Comparison of ENCODE assay signal across 20 cellular contexts in the genomic region with DNA sequence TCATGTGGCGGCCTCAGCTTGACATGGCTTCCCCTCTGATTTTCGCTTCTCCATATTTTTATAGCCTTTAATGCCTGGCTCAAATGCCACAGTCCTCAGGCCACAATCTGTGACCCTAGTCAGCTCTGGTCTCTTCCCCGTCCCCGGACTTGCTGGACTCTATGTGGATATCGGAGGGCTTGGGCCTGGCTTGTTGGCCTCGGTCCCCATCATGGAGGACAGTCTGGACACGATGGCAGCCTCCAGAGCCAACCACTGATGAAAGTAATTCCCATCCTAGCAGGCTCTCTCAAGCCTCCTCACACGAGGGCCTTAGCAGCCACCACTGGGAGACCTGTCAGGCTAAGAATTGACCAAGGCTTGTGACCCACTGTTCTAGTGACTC.
DNase-seq lines count a peak whose midpoint lies in the region; ATAC-seq and TF ChIP-seq lines count a peak whose summit lies in the region.
"Had no signal": no experiment of that assay in that cellular context is flagged by ENCODE, and none has a peak within 500 bp of the region (broad histone marks: within the 10 kb centered on the region; RNA-seq: fewer than 3 reads in every experiment).

No MANE protein-coding gene starts in this region.

- WGBS in endodermal cell (ENCODE audit: insufficient coverage in 1 of 2, insufficient read length in 1 of 2), 2 experiments: 94 to 96% methylated on average over 8 of the region's 8 CpGs

- no peak for TF ChIP-seq CTCF in endodermal cell (conservative IDR thresholded peaks at IDR 0.05)

- H3K36me3 Mint-ChIP-seq in activated T-cell treated with anti-CD3 and anti-CD28 coated beads, Interleukin-2, amount 50 U/mL, for 24 hours (ENCODE audit: low read depth): peaks cover 97% of the 10 kb centered on the region
- H3K36me3 Mint-ChIP-seq in activated T-helper 17 cell treated with anti-CD3 and anti-CD28 coated beads, Interleukin-2, amount 50 U/mL, for 72 hours (ENCODE audit: low read depth): peaks cover 97% of the 10 kb centered on the region
- peaks cover 55% of the 10 kb centered on the region for H3K36me3 Mint-ChIP-seq in endodermal cell (ENCODE audit: low read depth)

- no peaks in the 10 kb centered on the region for H3K4me1 ChIP-seq in endodermal cell (ENCODE audit: control insufficient read depth, insufficient read depth, low read length)
- peaks cover 21 to 39% (median 39%) of the 10 kb centered on the region in 3 donors for H3K4me1 ChIP-seq in skeletal muscle tissue (ENCODE audit: control insufficient read depth in 3 of 3, insufficient read depth in 3 of 3, low read length in 3 of 3)

- H3K27ac Mint-ChIP-seq in activated T-cell treated with anti-CD3 and anti-CD28 coated beads, Interleukin-2, amount 50 U/mL, for 24 hours: peak overlapping the region; percentile 76
- H3K27ac Mint-ChIP-seq in activated T-helper 17 cell treated with anti-CD3 and anti-CD28 coated beads, Interleukin-2, amount 50 U/mL, for 72 hours: peak overlapping the region; percentile 87
- no peak overlapping the region for H3K27ac Mint-ChIP-seq in endodermal cell

- no peaks in the 10 kb centered on the region for H3K27me3 Mint-ChIP-seq in activated T-cell treated with anti-CD3 and anti-CD28 coated beads, Interleukin-2, amount 50 U/mL, for 24 hours
- no peaks in the 10 kb centered on the region for H3K27me3 Mint-ChIP-seq in activated T-helper 17 cell treated with anti-CD3 and anti-CD28 coated beads, Interleukin-2, amount 50 U/mL, for 72 hours
- H3K27me3 Mint-ChIP-seq in endodermal cell (ENCODE audit: insufficient read depth): no peaks in the 10 kb centered on the region
- H3K27me3 Mint-ChIP-seq: CD4-positive, alpha-beta memory T cell had no signal

- H3K9me3 ChIP-seq in endodermal cell (ENCODE audit: control insufficient read depth, low read length) (no peaks in the 10 kb centered on the region), skeletal muscle tissue (ENCODE audit: control insufficient read depth in 3 of 3, low read length in 3 of 3) (no peaks in the 10 kb centered on the region)
- H3K9me3 ChIP-seq: BLaER1 had no signal

- H3K27me3 ChIP-seq in endodermal cell (ENCODE audit: control insufficient read depth, insufficient read depth, low read length, poor library complexity, severe bottlenecking) (no peaks in the 10 kb centered on the region), skeletal muscle tissue (ENCODE audit: control insufficient read depth in 3 of 3, insufficient read depth in 3 of 3, low read length in 3 of 3) (no peaks in the 10 kb centered on the region)
- H3K27me3 ChIP-seq: BLaER1 had no signal

- H3K9me3 Mint-ChIP-seq in activated T-cell treated with anti-CD3 and anti-CD28 coated beads, Interleukin-2, amount 50 U/mL, for 24 hours: no peaks in the 10 kb centered on the region
- H3K9me3 Mint-ChIP-seq in activated T-helper 17 cell treated with anti-CD3 and anti-CD28 coated beads, Interleukin-2, amount 50 U/mL, for 72 hours: no peaks in the 10 kb centered on the region
- no peaks in the 10 kb centered on the region for H3K9me3 Mint-ChIP-seq in endodermal cell
- H3K9me3 Mint-ChIP-seq: CD4-positive, alpha-beta memory T cell had no signal

- H3K4me3 ChIP-seq in endodermal cell (ENCODE audit: low read length) (no peak overlapping the region), skeletal muscle tissue (ENCODE audit: low read length in 3 of 3) (no peak overlapping the region)
- H3K4me3 ChIP-seq: BLaER1, GM12878, K562 had no signal

- no peak overlapping the region for H3K27ac ChIP-seq in endodermal cell (ENCODE audit: low read depth, low read length)
- peak overlapping the region; percentile 75 for H3K27ac ChIP-seq in skeletal muscle tissue (ENCODE audit: low read depth, low read length)
- H3K27ac ChIP-seq: BLaER1, RWPE1 had no signal

- no peak for DNase-seq in activated T-cell treated with anti-CD3 and anti-CD28 coated beads, Interleukin-2, amount 50 U/mL, for 24 hours
- no peak for DNase-seq in activated T-cell treated with anti-CD3 and anti-CD28 coated beads, Interleukin-2, amount 50 U/mL, for 1 hour
- DNase-seq in endodermal cell: peak; percentile 16
- DNase-seq in SHP77 (lab: John Stamatoyannopoulos, UW): no peak
- DNase-seq: Calu3; CD4-positive, alpha-beta memory T cell; GF-D8; NCI-H1105 treated with DMSO at 0.1 percent for 48 hours; NCI-H1694; NCI-H2107; NCI-H510A; NCI-H774; PC-3 had no signal

- H3K4me3 Mint-ChIP-seq in activated T-cell treated with anti-CD3 and anti-CD28 coated beads, Interleukin-2, amount 50 U/mL, for 24 hours: no peak overlapping the region
- H3K4me3 Mint-ChIP-seq in activated T-helper 17 cell treated with anti-CD3 and anti-CD28 coated beads, Interleukin-2, amount 50 U/mL, for 72 hours: peak overlapping the region; percentile 33
- H3K4me3 Mint-ChIP-seq in endodermal cell: no peak overlapping the region
- H3K4me3 Mint-ChIP-seq: CD4-positive, alpha-beta memory T cell had no signal

- H3K9ac ChIP-seq in endodermal cell (ENCODE audit: extremely low read depth, low read length, poor library complexity, severe bottlenecking): no peak overlapping the region
- peak overlapping the region in 1 of 3 donors; percentile 25 for H3K9ac ChIP-seq in skeletal muscle tissue (ENCODE audit: low read depth in 1 of 3, low read length in 3 of 3)
- H3K9ac ChIP-seq: BLaER1 had no signal

- H3K4me1 Mint-ChIP-seq in activated T-cell treated with anti-CD3 and anti-CD28 coated beads, Interleukin-2, amount 50 U/mL, for 24 hours (ENCODE audit: low read depth): peaks cover 22% of the 10 kb centered on the region
- peaks cover 7% of the 10 kb centered on the region for H3K4me1 Mint-ChIP-seq in activated T-helper 17 cell treated with anti-CD3 and anti-CD28 coated beads, Interleukin-2, amount 50 U/mL, for 72 hours
- H3K4me1 Mint-ChIP-seq in endodermal cell: no peaks in the 10 kb centered on the region

- ATAC-seq in activated T-helper 17 cell treated with anti-CD3 and anti-CD28 coated beads, Interleukin-2, amount 50 U/mL, for 72 hours (replicated peaks): no peak
- no peak for ATAC-seq in HG02884 (IDR thresholded peaks at IDR 0.05; ENCODE audit: unreplicated experiment)
- ATAC-seq: GM12878, K562, PC-3 had no signal

- H3K36me3 ChIP-seq in endodermal cell (ENCODE audit: control insufficient read depth, insufficient read depth, low read length) (peaks cover 51% of the 10 kb centered on the region), skeletal muscle tissue (ENCODE audit: control insufficient read depth in 3 of 3, insufficient read depth in 3 of 3, low read length in 3 of 3) (peaks cover 49 to 56% (median 51%) of the 10 kb centered on the region in 3 donors)
